In the genomic region with DNA sequence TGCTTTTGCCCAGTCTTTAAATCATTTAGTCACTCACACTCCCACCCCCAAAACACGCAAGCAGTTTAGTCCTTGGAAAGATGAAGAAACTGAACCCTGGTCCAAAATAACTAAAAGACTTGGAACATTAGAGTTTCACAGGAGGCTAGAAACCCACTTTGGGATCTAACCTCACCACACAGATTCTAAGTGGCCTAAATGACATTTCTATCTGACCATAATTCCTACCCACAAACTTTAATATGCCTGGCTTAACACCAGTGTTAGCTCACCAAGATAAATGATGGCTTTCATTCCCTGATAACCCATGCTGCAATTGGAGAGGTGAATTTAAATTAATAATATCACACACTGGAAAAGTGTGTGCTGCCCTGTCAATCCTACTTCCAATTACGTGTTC, we compare ENCODE assay signal across 27 cellular contexts.
"Had no signal": no experiment of that assay in that cellular context is flagged by ENCODE, and none has a peak within 500 bp of the region (broad histone marks: within the 10 kb centered on the region; RNA-seq: fewer than 3 reads in every experiment).

No MANE protein-coding gene starts in this region.

- H3K27me3 Mint-ChIP-seq: natural killer cell treated with Interleukin-12 subunit alpha and Interleukin-12 subunit beta and Interleukin-15 and Interleukin-18, amount 100 ng/mL, for 72 hours; progenitor cell of endocrine pancreas; stimulated activated naive CD8-positive, alpha-beta T cell treated with anti-CD3 and anti-CD28 coated beads, Interleukin-15, amount 100 ng/mL, for 72 hours; type B pancreatic cell had no signal

- H3K4me1 Mint-ChIP-seq: mesothelial cell of epicardium; naive thymus-derived CD4-positive, alpha-beta T cell; stimulated activated memory B cell treated with anti-CD40 and anti-IgM and Interleukin-4, amounts not matched to agents 10 μg/mL and 1 μg/mL and 100 μg/mL, for 72 hours; stimulated activated naive CD8-positive, alpha-beta T cell treated with anti-CD3 and anti-CD28 coated beads, Interleukin-15, amount 100 ng/mL, for 72 hours had no signal

- DNase-seq: hippocampal formation; left colon; left lung; lower lobe of right lung; mammary epithelial cell; mesendoderm; naive thymus-derived CD4-positive, alpha-beta T cell; ovary; retina; right cardiac atrium; small intestine; stimulated activated CD4-positive, alpha-beta T cell treated with anti-CD3 and anti-CD28 coated beads, Interleukin-1b, Interleukin-23, amount 100 ng/mL, for 48 hours; stimulated activated CD4-positive, alpha-beta T cell treated with anti-CD3 and anti-CD28 coated beads, Interleukin-2, amount 100 ng/mL, for 48 hours; stimulated activated CD4-positive, alpha-beta T cell treated with anti-CD3 and anti-CD28 coated beads, Interleukin-4, amount 100 ng/mL, for 4 hours; stimulated activated CD8-positive, alpha-beta memory T cell treated with anti-CD3 and anti-CD28 coated beads, Interleukin-4, amount 100 ng/mL, for 48 hours; stimulated activated naive CD4-positive, alpha-beta T cell treated with Interleukin-2 at 50 U/mL for 16 hours; stimulated activated naive CD8-positive, alpha-beta T cell treated with anti-CD3 and anti-CD28 coated beads, Interleukin-15, amount 100 ng/mL, for 72 hours; substantia nigra; uterus had no signal

- FAIRE-seq: keratinocyte, small intestine had no signal

- H3K9me3 ChIP-seq: left lung, lower lobe of right lung, ovary, tibial nerve, uterus had no signal

- ATAC-seq: left colon; left lung; lower lobe of right lung; naive thymus-derived CD4-positive, alpha-beta T cell; natural killer cell treated with Interleukin-12 subunit alpha and Interleukin-12 subunit beta and Interleukin-15 and Interleukin-18, amount 100 ng/mL, for 72 hours; right cardiac atrium; sciatic nerve; stimulated activated memory B cell treated with anti-CD40 and anti-IgM and Interleukin-4, amounts not matched to agents 10 μg/mL and 1 μg/mL and 100 μg/mL, for 72 hours; stimulated activated naive CD8-positive, alpha-beta T cell treated with anti-CD3 and anti-CD28 coated beads, Interleukin-15, amount 100 ng/mL, for 72 hours had no signal

- H3K4me1 ChIP-seq: left lung, lower lobe of right lung, tibial nerve, uterus had no signal

- H3K36me3 Mint-ChIP-seq: mesothelial cell of epicardium; naive thymus-derived CD4-positive, alpha-beta T cell; natural killer cell treated with Interleukin-12 subunit alpha and Interleukin-12 subunit beta and Interleukin-15 and Interleukin-18, amount 100 ng/mL, for 72 hours; stimulated activated memory B cell treated with anti-CD40 and anti-IgM and Interleukin-4, amounts not matched to agents 10 μg/mL and 1 μg/mL and 100 μg/mL, for 72 hours; type B pancreatic cell had no signal

- H3K27ac ChIP-seq: left lung, lower lobe of right lung, ovary, tibial nerve had no signal

- H3K4me3 Mint-ChIP-seq: mesothelial cell of epicardium; naive thymus-derived CD4-positive, alpha-beta T cell; natural killer cell treated with Interleukin-12 subunit alpha and Interleukin-12 subunit beta and Interleukin-15 and Interleukin-18, amount 100 ng/mL, for 72 hours; stimulated activated memory B cell treated with anti-CD40 and anti-IgM and Interleukin-4, amounts not matched to agents 10 μg/mL and 1 μg/mL and 100 μg/mL, for 72 hours; stimulated activated naive CD8-positive, alpha-beta T cell treated with anti-CD3 and anti-CD28 coated beads, Interleukin-15, amount 100 ng/mL, for 72 hours; type B pancreatic cell had no signal

- H3K36me3 ChIP-seq: left lung, lower lobe of right lung, ovary, tibial nerve, uterus had no signal

- H3K27me3 ChIP-seq: left lung, ovary, tibial nerve, uterus had no signal

- H3K4me3 ChIP-seq: left lung, lower lobe of right lung, ovary, tibial nerve, uterus had no signal

- H3K27ac Mint-ChIP-seq: mesothelial cell of epicardium; naive thymus-derived CD4-positive, alpha-beta T cell; natural killer cell treated with Interleukin-12 subunit alpha and Interleukin-12 subunit beta and Interleukin-15 and Interleukin-18, amount 100 ng/mL, for 72 hours; progenitor cell of endocrine pancreas; stimulated activated memory B cell treated with anti-CD40 and anti-IgM and Interleukin-4, amounts not matched to agents 10 μg/mL and 1 μg/mL and 100 μg/mL, for 72 hours; stimulated activated naive CD8-positive, alpha-beta T cell treated with anti-CD3 and anti-CD28 coated beads, Interleukin-15, amount 100 ng/mL, for 72 hours; type B pancreatic cell had no signal

- H3K9me3 Mint-ChIP-seq: natural killer cell treated with Interleukin-12 subunit alpha and Interleukin-12 subunit beta and Interleukin-15 and Interleukin-18, amount 100 ng/mL, for 72 hours; stimulated activated memory B cell treated with anti-CD40 and anti-IgM and Interleukin-4, amounts not matched to agents 10 μg/mL and 1 μg/mL and 100 μg/mL, for 72 hours; stimulated activated naive CD8-positive, alpha-beta T cell treated with anti-CD3 and anti-CD28 coated beads, Interleukin-15, amount 100 ng/mL, for 72 hours; type B pancreatic cell had no signal
